8 cellular contexts compared by ENCODE assay signal in the genomic region with DNA sequence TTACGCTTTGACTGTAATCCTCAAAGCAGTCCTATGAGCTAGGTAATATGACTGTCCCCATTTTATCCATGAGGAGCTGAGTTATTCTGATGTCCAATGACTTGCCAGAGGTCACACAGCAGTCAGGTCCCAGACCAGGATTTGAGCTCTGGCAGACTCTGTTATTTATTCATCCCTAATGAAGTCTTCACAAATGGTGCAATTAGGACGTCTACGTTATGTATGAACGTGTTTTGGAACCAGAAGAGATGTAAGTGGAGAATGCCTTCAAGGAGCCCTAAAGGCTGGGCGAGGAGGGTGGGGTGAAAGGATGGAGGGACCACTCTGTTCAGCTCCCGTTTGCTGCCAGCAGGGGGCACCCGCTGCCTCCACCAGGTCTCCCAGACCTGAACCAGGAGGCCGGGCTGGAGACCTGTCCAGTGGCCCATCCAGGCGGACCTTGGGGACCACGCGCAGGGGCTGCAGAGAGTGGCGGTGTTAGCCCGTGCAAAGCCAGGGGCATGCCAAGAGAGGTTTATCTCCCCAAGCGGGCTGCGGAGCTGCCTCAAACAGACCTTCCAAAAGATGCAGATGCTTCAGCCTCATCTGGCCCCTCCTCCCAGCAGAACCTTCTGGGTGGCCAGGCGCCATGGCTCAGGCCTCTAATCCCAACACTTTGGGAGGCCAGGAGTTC. TPM values are rescaled to one million over a fixed set of nuclear protein-coding genes. Genes with fewer than 3 reads are reported as not detected.
A peak's percentile ranks its signal among the peaks of the same experiment; 100 is the strongest.
DNase-seq lines count a peak whose midpoint lies in the region; ATAC-seq, FAIRE-seq and TF ChIP-seq lines count a peak whose summit lies in the region.

No MANE protein-coding gene starts in this region.

- CTCF ChIA-PET in CD4-positive, alpha-beta memory T cell (lab: Charles Lee; ENCODE audit: partially characterized antibody): interaction anchor here (0.6 to 6.9 kb wide), 26 partner anchors 8 to 718 kb away, joined by 3 to 150 read pairs (median 4); partner anchors contain the start of genes ELMO2 and MMP9
- CTCF ChIA-PET in HCT116 (lab: Charles Lee) (interaction anchor here (0.7 to 5.4 kb wide), 18 partner anchors 9 to 451 kb away, joined by 3 to 46 read pairs (median 4); partner anchors contain the start of gene ZNF335), endothelial cell of umbilical vein (lab: Charles Lee) (interaction anchor here (0.6 to 5.3 kb wide), 36 partner anchors 8 to 1016 kb away, joined by 3 to 80 read pairs (median 4); partner anchors contain the start of genes MMP9 and ZNF335)
- CTCF ChIA-PET in naive thymus-derived CD4-positive, alpha-beta T cell (lab: Charles Lee): interaction anchor here (0.7 to 2.9 kb wide), 17 partner anchors 9 to 420 kb away, joined by 3 to 32 read pairs (median 5); partner anchors contain the start of genes ELMO2 and MMP9

- H3K27me3 Mint-ChIP-seq in CD4-positive, alpha-beta memory T cell: no peaks in the 10 kb centered on the region
- H3K27me3 Mint-ChIP-seq in naive thymus-derived CD4-positive, alpha-beta T cell: peaks cover 0 to 28% (median 5%) of the 10 kb centered on the region in 5 donors
- peaks cover 12 to 49% of the 10 kb centered on the region in 2 donors for H3K27me3 Mint-ChIP-seq in stimulated activated naive B cell treated with anti-CD40 and anti-IgM and Interleukin-4, amounts not matched to agents 10 μg/mL and 1 μg/mL and 100 μg/mL, for 72 hours

- intact Hi-C loops in CD4-positive, alpha-beta memory T cell (cut with micrococcal nuclease): loop anchor here (1.0 to 5.0 kb wide), 2 partner anchors 26 to 100 kb away; partner anchors contain the start of gene NCOA5
- intact Hi-C loops in HCT116 (cut with micrococcal nuclease): no loop called here
- intact Hi-C loops in endothelial cell of umbilical vein (cut with micrococcal nuclease): loop anchor here (2.0 kb wide), 1 partner anchor 24 kb away; no protein-coding TSS in a partner anchor
- intact Hi-C loops in naive thymus-derived CD4-positive, alpha-beta T cell (cut with micrococcal nuclease): loop anchor here (1.0 kb wide), 4 partner anchors 15 to 187 kb away; partner anchors contain the start of genes MMP9 (in 1 of the 2) and ZNF335 (in 1 of the 2)

- no peaks in the 10 kb centered on the region for H3K36me3 ChIP-seq in CD4-positive, alpha-beta memory T cell (ENCODE audit: insufficient read depth, low read length)
- H3K36me3 ChIP-seq in HCT116 (ENCODE audit: control insufficient read depth in 1 of 2, insufficient read depth in 2 of 2, low read length in 2 of 2): no peaks in the 10 kb centered on the region
- H3K36me3 ChIP-seq in OCI-LY1 (ENCODE audit: insufficient read depth, low read length): no peaks in the 10 kb centered on the region
- no peaks in the 10 kb centered on the region for H3K36me3 ChIP-seq in endothelial cell of umbilical vein (ENCODE audit: control insufficient read depth in 2 of 2, extremely low read depth in 1 of 2, insufficient read depth in 2 of 2, low read length in 2 of 2)
- no peaks in the 10 kb centered on the region for H3K36me3 ChIP-seq in naive thymus-derived CD4-positive, alpha-beta T cell (ENCODE audit: control insufficient read depth in 2 of 3, insufficient read depth in 3 of 3, low read length in 3 of 3)

- H3K4me3 ChIP-seq in CD4-positive, alpha-beta memory T cell (ENCODE audit: low read length in 2 of 2): no peak overlapping the region
- H3K4me3 ChIP-seq in HCT116 (replicated peaks in 1 of 2; ENCODE audit: low read depth in 1 of 2, low read length in 2 of 2) (no peak overlapping the region), OCI-LY1 (ENCODE audit: low read depth, low read length, poor library complexity, severe bottlenecking) (no peak overlapping the region), endothelial cell of umbilical vein (replicated peaks in 1 of 3; ENCODE audit: insufficient read depth in 1 of 3, low read depth in 1 of 3, low read length in 3 of 3) (no peak overlapping the region)
- H3K4me3 ChIP-seq in naive thymus-derived CD4-positive, alpha-beta T cell (ENCODE audit: low read length): no peak overlapping the region

- no peak overlapping the region for H3K27ac ChIP-seq in CD4-positive, alpha-beta memory T cell (ENCODE audit: low read depth, low read length)
- H3K27ac ChIP-seq in HCT116 (ENCODE audit: low read depth, low read length): no peak overlapping the region
- H3K27ac ChIP-seq in OCI-LY1 (ENCODE audit: low read depth, low read length, poor library complexity, severe bottlenecking): no peak overlapping the region
- no peak overlapping the region for H3K27ac ChIP-seq in endothelial cell of umbilical vein (ENCODE audit: insufficient read depth, low read depth, low read length)
- no peak overlapping the region for H3K27ac ChIP-seq in naive thymus-derived CD4-positive, alpha-beta T cell (ENCODE audit: low read depth, low read length)

- H4K20me1 ChIP-seq in HCT116 (ENCODE audit: insufficient read depth) (no peaks in the 10 kb centered on the region), OCI-LY1 (ENCODE audit: insufficient read depth, low read length) (no peaks in the 10 kb centered on the region), endothelial cell of umbilical vein (replicated peaks; ENCODE audit: control insufficient read depth, extremely low read depth, insufficient read depth, low read length) (no peaks in the 10 kb centered on the region)

- DNase-seq in CD4-positive, alpha-beta memory T cell: peak; percentile 67 to 76 (median 70)
- DNase-seq in HCT116 (ENCODE audit: low read depth, low spot score): peak; percentile 61
- peak; percentile 47 for DNase-seq in activated CD8-positive, alpha-beta memory T cell treated with anti-CD3 and anti-CD28 coated beads, Interleukin-2, amount 50 U/mL, for 24 hours (ENCODE audit: extremely low read depth)
- DNase-seq in endothelial cell of umbilical vein (ENCODE audit: low read depth, low spot score): peak; percentile 64
- DNase-seq in naive thymus-derived CD4-positive, alpha-beta T cell: peak; percentile 53 to 80 (median 72)
- DNase-seq in stimulated activated naive B cell treated with anti-CD40 and anti-IgM and Interleukin-4, amounts not matched to agents 10 μg/mL and 1 μg/mL and 100 μg/mL, for 72 hours: peak; percentile 57

- H3K4me2 ChIP-seq in HCT116 (ENCODE audit: low read length): peak overlapping the region; percentile 29
- H3K4me2 ChIP-seq in OCI-LY1 (ENCODE audit: low read length): no peak overlapping the region
- no peak overlapping the region for H3K4me2 ChIP-seq in endothelial cell of umbilical vein (ENCODE audit: insufficient read depth, low read length)

- ATAC-seq in HCT116 (peak; percentile 99), GM21526 (IDR thresholded peaks at IDR 0.05; ENCODE audit: low FRiP score, unreplicated experiment) (no peak)
- peak; percentile 98 for ATAC-seq in naive thymus-derived CD4-positive, alpha-beta T cell
- peak; percentile 97 to 99 for ATAC-seq in stimulated activated naive B cell treated with anti-CD40 and anti-IgM and Interleukin-4, amounts not matched to agents 10 μg/mL and 1 μg/mL and 100 μg/mL, for 72 hours (replicated peaks)

- H3K79me2 ChIP-seq in HCT116 (ENCODE audit: insufficient read depth, low read length) (no peaks in the 10 kb centered on the region), OCI-LY1 (ENCODE audit: insufficient read depth, low read length) (no peaks in the 10 kb centered on the region), endothelial cell of umbilical vein (ENCODE audit: control insufficient read depth, insufficient read depth, low read length) (no peaks in the 10 kb centered on the region)

- peak; percentile 87 for FAIRE-seq in endothelial cell of umbilical vein (lab: Jason Lieb, UNC)

- no peaks in the 10 kb centered on the region for H3F3A ChIP-seq in OCI-LY1 (ENCODE audit: insufficient read depth, low read length)

- no peaks in the 10 kb centered on the region for H3K27me3 ChIP-seq in CD4-positive, alpha-beta memory T cell (ENCODE audit: insufficient read depth, low read length)
- H3K27me3 ChIP-seq in HCT116 (ENCODE audit: insufficient read depth, low read length) (no peaks in the 10 kb centered on the region), OCI-LY1 (ENCODE audit: insufficient read depth, low read length) (no peaks in the 10 kb centered on the region), endothelial cell of umbilical vein (ENCODE audit: control insufficient read depth in 2 of 2, insufficient read depth in 2 of 2, low read length in 2 of 2) (peaks cover 4 to 8% of the 10 kb centered on the region in 2 experiments)
- no peaks in the 10 kb centered on the region for H3K27me3 ChIP-seq in naive thymus-derived CD4-positive, alpha-beta T cell (ENCODE audit: control insufficient read depth in 2 of 2, insufficient read depth in 2 of 2, low read length in 2 of 2)

- RAD21 ChIA-PET in HCT116 (lab: Charles Lee; ENCODE audit: low non-redundant PET in 1 of 2, low total read pairs in 2 of 2, uncharacterized antibody in 2 of 2, unreplicated experiment in 2 of 2): interaction anchor here in 1 of 2 experiments (0.9 kb wide), 1 partner anchor 27 kb away, joined by 3 read pairs; no protein-coding TSS in a partner anchor

- H3K9me3 Mint-ChIP-seq in CD4-positive, alpha-beta memory T cell: no peaks in the 10 kb centered on the region
- no peaks in the 10 kb centered on the region for H3K9me3 Mint-ChIP-seq in naive thymus-derived CD4-positive, alpha-beta T cell
- no peaks in the 10 kb centered on the region for H3K9me3 Mint-ChIP-seq in stimulated activated naive B cell treated with anti-CD40 and anti-IgM and Interleukin-4, amounts not matched to agents 10 μg/mL and 1 μg/mL and 100 μg/mL, for 72 hours

- H2AFZ ChIP-seq in HCT116 (ENCODE audit: low read depth, low read length, poor library complexity, severe bottlenecking) (peak overlapping the region; percentile 88), OCI-LY1 (ENCODE audit: low read length) (no peak overlapping the region), endothelial cell of umbilical vein (ENCODE audit: low read depth, low read length) (no peak overlapping the region)

- no TSS peak for BruUV-seq in HCT116 (replicated peaks; lab: Mats Ljungman, UMichigan)
- no TSS peak for BruUV-seq in endothelial cell of umbilical vein (replicated peaks; lab: Mats Ljungman, UMichigan)

- no peak overlapping the region for H3K4me3 Mint-ChIP-seq in CD4-positive, alpha-beta memory T cell
- H3K4me3 Mint-ChIP-seq in naive thymus-derived CD4-positive, alpha-beta T cell: no peak overlapping the region
- no peak overlapping the region for H3K4me3 Mint-ChIP-seq in stimulated activated naive B cell treated with anti-CD40 and anti-IgM and Interleukin-4, amounts not matched to agents 10 μg/mL and 1 μg/mL and 100 μg/mL, for 72 hours

- TF ChIP-seq CTCF in HCT116 (IDR thresholded peaks at IDR 0.05 in 2 of 3, conservative IDR thresholded peaks at IDR 0.05 in 1 of 3; ENCODE audit: borderline replicate concordance in 1 of 3, insufficient read depth in 1 of 3, low read depth in 2 of 3, low read length in 2 of 3) (peak; percentile 85 to 96 (median 94)), OCI-LY1 (IDR thresholded peaks at IDR 0.05; ENCODE audit: low read length) (peak; percentile 82), endothelial cell of umbilical vein (IDR thresholded peaks at IDR 0.05; ENCODE audit: extremely low read depth in 1 of 2, insufficient read depth in 1 of 2, low read depth in 1 of 2, low read length in 2 of 2) (peak; percentile 83 to 94)

- no peak overlapping the region for H3K27ac Mint-ChIP-seq in CD4-positive, alpha-beta memory T cell
- no peak overlapping the region for H3K27ac Mint-ChIP-seq in naive thymus-derived CD4-positive, alpha-beta T cell
- H3K27ac Mint-ChIP-seq in stimulated activated naive B cell treated with anti-CD40 and anti-IgM and Interleukin-4, amounts not matched to agents 10 μg/mL and 1 μg/mL and 100 μg/mL, for 72 hours: no peak overlapping the region

- no peaks in the 10 kb centered on the region for H3K4me1 ChIP-seq in CD4-positive, alpha-beta memory T cell (ENCODE audit: insufficient read depth, low read length)
- H3K4me1 ChIP-seq in HCT116 (ENCODE audit: control insufficient read depth in 1 of 2, insufficient read depth in 2 of 2, low read length in 2 of 2) (peaks cover 0 to 6% of the 10 kb centered on the region in 2 experiments; a peak in 1 of 4 replicates), OCI-LY1 (ENCODE audit: insufficient read depth, low read length, severe bottlenecking) (no peaks in the 10 kb centered on the region), endothelial cell of umbilical vein (ENCODE audit: control insufficient read depth, extremely low read depth, insufficient read depth, low read length) (no peaks in the 10 kb centered on the region)
- no peaks in the 10 kb centered on the region for H3K4me1 ChIP-seq in naive thymus-derived CD4-positive, alpha-beta T cell (ENCODE audit: control insufficient read depth in 2 of 2, insufficient read depth in 2 of 2, low read length in 2 of 2)

- H3K36me3 Mint-ChIP-seq in CD4-positive, alpha-beta memory T cell: no peaks in the 10 kb centered on the region
- H3K36me3 Mint-ChIP-seq in naive thymus-derived CD4-positive, alpha-beta T cell: no peaks in the 10 kb centered on the region
- no peaks in the 10 kb centered on the region for H3K36me3 Mint-ChIP-seq in stimulated activated naive B cell treated with anti-CD40 and anti-IgM and Interleukin-4, amounts not matched to agents 10 μg/mL and 1 μg/mL and 100 μg/mL, for 72 hours

- no peak for TF ChIP-seq POLR2A in HCT116 (IDR thresholded peaks at IDR 0.05; ENCODE audit: borderline replicate concordance, extremely low read depth, insufficient read depth, insufficient read length)
- no peak for TF ChIP-seq POLR2A in endothelial cell of umbilical vein (IDR thresholded peaks at IDR 0.05; ENCODE audit: low read depth, low read length)

- POLR2A ChIA-PET in CD4-positive, alpha-beta memory T cell (lab: Charles Lee; ENCODE audit: partially characterized antibody): interaction anchor here (1.0 to 2.2 kb wide), 5 partner anchors 10 to 102 kb away, joined by 3 to 12 read pairs (median 9); partner anchors contain the start of gene ZNF335
- POLR2A ChIA-PET in HCT116 (lab: Charles Lee): interaction anchor here (0.7 to 0.9 kb wide), 2 partner anchors 9 to 13 kb away, joined by 3 read pairs; no protein-coding TSS in a partner anchor
- POLR2A ChIA-PET in endothelial cell of umbilical vein (lab: Charles Lee): interaction anchor here (0.6 kb wide), 1 partner anchor 1070 kb away, joined by 3 read pairs; no protein-coding TSS in a partner anchor
- POLR2A ChIA-PET in naive thymus-derived CD4-positive, alpha-beta T cell (lab: Charles Lee): interaction anchor here (1.0 to 1.7 kb wide), 4 partner anchors 14 to 50 kb away, joined by 3 to 12 read pairs (median 4); partner anchors contain the start of gene ZNF335

- peak; percentile 84 for TF ChIP-seq RAD21 in HCT116 (IDR thresholded peaks at IDR 0.05; ENCODE audit: low read depth)

- H3K9me1 ChIP-seq in endothelial cell of umbilical vein (replicated peaks; ENCODE audit: control insufficient read depth, extremely low read depth, insufficient read depth, low read length): no peaks in the 10 kb centered on the region

- peaks cover 0 to 4% (median 3%) of the 10 kb centered on the region in 4 donors for H3K4me1 Mint-ChIP-seq in CD4-positive, alpha-beta memory T cell
- peaks cover 0 to 13% (median 0%) of the 10 kb centered on the region in 7 donors for H3K4me1 Mint-ChIP-seq in naive thymus-derived CD4-positive, alpha-beta T cell
- H3K4me1 Mint-ChIP-seq in stimulated activated naive B cell treated with anti-CD40 and anti-IgM and Interleukin-4, amounts not matched to agents 10 μg/mL and 1 μg/mL and 100 μg/mL, for 72 hours: peaks cover 3 to 13% of the 10 kb centered on the region in 2 donors

- H3K9me2 ChIP-seq in HCT116 (ENCODE audit: insufficient read depth) (no peaks in the 10 kb centered on the region), OCI-LY1 (ENCODE audit: low read depth, low read length) (no peaks in the 10 kb centered on the region)

- H3K9me3 ChIP-seq in CD4-positive, alpha-beta memory T cell (ENCODE audit: control insufficient read depth in 1 of 2, low read length in 2 of 2): no peaks in the 10 kb centered on the region
- H3K9me3 ChIP-seq in HCT116 (ENCODE audit: control insufficient read depth in 1 of 2, insufficient read depth in 1 of 2, low read depth in 1 of 2, low read length in 2 of 2) (no peaks in the 10 kb centered on the region), OCI-LY1 (ENCODE audit: low read length) (no peaks in the 10 kb centered on the region), endothelial cell of umbilical vein (replicated peaks; ENCODE audit: control insufficient read depth, insufficient read depth, low read length) (no peaks in the 10 kb centered on the region)
- H3K9me3 ChIP-seq in naive thymus-derived CD4-positive, alpha-beta T cell (ENCODE audit: control insufficient read depth in 2 of 3, low read length in 3 of 3): no peaks in the 10 kb centered on the region

- no peak overlapping the region for H3K9ac ChIP-seq in HCT116 (ENCODE audit: low read length)
- no peak overlapping the region for H3K9ac ChIP-seq in OCI-LY1 (ENCODE audit: low read length)
- H3K9ac ChIP-seq in endothelial cell of umbilical vein (replicated peaks; ENCODE audit: extremely low read depth, insufficient read depth, low read length): no peak overlapping the region

- dilution Hi-C loops in endothelial cell of umbilical vein (cut with MboI; ENCODE audit: extremely low pct_ligation_motif_present, low sequenced_read_pairs): no loop called here

RNA-seq across cellular contexts. Expression of gene ZNF335, which starts 15.2 kb away (rescaled TPM):
- 10 to 100 TPM; 62.5 to 63.2 TPM for total RNA-seq in CD4-positive, alpha-beta memory T cell
- polyA plus RNA-seq in CD4-positive, alpha-beta memory T cell: 10 to 100 TPM in 1 of 2 donors, 1 to 10 TPM in 1; 6.4 to 16.5 TPM
- 20.8 TPM for total RNA-seq in HCT116 (2021; ENCODE audit: unreplicated experiment)
- 17.5 and 19.2 TPM in 2 replicates for polyA plus RNA-seq in HCT116 (2012)
- 22.8 and 23.9 TPM in 2 replicates for total RNA-seq in endothelial cell of umbilical vein
- 17.3 and 20.4 TPM in 2 replicates for polyA plus RNA-seq in endothelial cell of umbilical vein
- 8.5 and 11.3 TPM in 2 replicates for polyA plus RNA-seq in endothelial cell of umbilical vein (2011; cell fraction: cytosol; rRNA removed)
- 59.6 and 68.7 TPM in 2 replicates for polyA plus RNA-seq in endothelial cell of umbilical vein (2011; cell fraction: nucleus; rRNA removed)
- polyA plus RNA-seq in endothelial cell of umbilical vein (2012): 9.2 and 10.8 TPM in 2 replicates
- 24.7 and 32.9 TPM in 2 replicates for polyA minus RNA-seq in endothelial cell of umbilical vein
- polyA minus RNA-seq in endothelial cell of umbilical vein (2011; cell fraction: cytosol; rRNA and poly(A)+ RNA removed): 8.7 TPM
- polyA minus RNA-seq in endothelial cell of umbilical vein (2011; cell fraction: nucleus; rRNA and poly(A)+ RNA removed): 45.1 and 55.4 TPM in 2 replicates
- total RNA-seq in naive thymus-derived CD4-positive, alpha-beta T cell: 10 to 100 TPM; 39.9 to 95.2 (median 53.8) TPM
- polyA plus RNA-seq in naive thymus-derived CD4-positive, alpha-beta T cell: 10 to 100 TPM in 1 of 2 donors, 1 to 10 TPM in 1; 7.1 to 14.6 TPM

RNA-seq across cellular contexts. Expression of gene MMP9, which starts 21.5 kb away (rescaled TPM):
- total RNA-seq in CD4-positive, alpha-beta memory T cell: 10 to 100 TPM; 32.9 to 35.3 TPM
- polyA plus RNA-seq in CD4-positive, alpha-beta memory T cell: not detected
- total RNA-seq in HCT116 (2021; ENCODE audit: unreplicated experiment) (0.32 TPM), endothelial cell of umbilical vein (not detected in 2 replicates)
- polyA plus RNA-seq in HCT116 (2012): 0.30 and 0.35 TPM in 2 replicates
- polyA plus RNA-seq in endothelial cell of umbilical vein: not detected in 2 replicates
- polyA plus RNA-seq in endothelial cell of umbilical vein (2011; cell fraction: cytosol; rRNA removed): not detected in 2 replicates
- polyA plus RNA-seq in endothelial cell of umbilical vein (2011; cell fraction: nucleus; rRNA removed): not detected in 2 replicates
- not detected in 2 replicates for polyA plus RNA-seq in endothelial cell of umbilical vein (2012)
- polyA minus RNA-seq in endothelial cell of umbilical vein: not detected in 2 replicates
- not detected for polyA minus RNA-seq in endothelial cell of umbilical vein (2011; cell fraction: cytosol; rRNA and poly(A)+ RNA removed)
- not detected in 2 replicates for polyA minus RNA-seq in endothelial cell of umbilical vein (2011; cell fraction: nucleus; rRNA and poly(A)+ RNA removed)
- total RNA-seq in naive thymus-derived CD4-positive, alpha-beta T cell: 10 to 100 TPM in 2 of 5 experiments, 1 to 10 TPM in 1, under 1 TPM in 2; 0.19 to 13.0 (median 1.9) TPM
- polyA plus RNA-seq in naive thymus-derived CD4-positive, alpha-beta T cell: not detected

RNA-seq across cellular contexts. Expression of gene SLC12A5, which starts 41.8 kb away (rescaled TPM):
- not detected for total RNA-seq in CD4-positive, alpha-beta memory T cell
- polyA plus RNA-seq in CD4-positive, alpha-beta memory T cell: not detected
- 1.9 TPM for total RNA-seq in HCT116 (2021; ENCODE audit: unreplicated experiment)
- polyA plus RNA-seq in HCT116 (2012): 0.51 and 1.6 TPM in 2 replicates
- total RNA-seq in endothelial cell of umbilical vein: 1.6 and 1.8 TPM in 2 replicates
- 1.8 and 2.3 TPM in 2 replicates for polyA plus RNA-seq in endothelial cell of umbilical vein
- polyA plus RNA-seq in endothelial cell of umbilical vein (2011; cell fraction: cytosol; rRNA removed): 1.8 and 1.9 TPM in 2 replicates
- polyA plus RNA-seq in endothelial cell of umbilical vein (2011; cell fraction: nucleus; rRNA removed): 0.51 and 0.92 TPM in 2 replicates
- polyA plus RNA-seq in endothelial cell of umbilical vein (2012): 4.4 and 7.1 TPM in 2 replicates
- 1.3 and 1.5 TPM in 2 replicates for polyA minus RNA-seq in endothelial cell of umbilical vein
- polyA minus RNA-seq in endothelial cell of umbilical vein (2011; cell fraction: cytosol; rRNA and poly(A)+ RNA removed): not detected
- 0.24 and 0.43 TPM in 2 replicates for polyA minus RNA-seq in endothelial cell of umbilical vein (2011; cell fraction: nucleus; rRNA and poly(A)+ RNA removed)
- total RNA-seq in naive thymus-derived CD4-positive, alpha-beta T cell: not detected
- not detected for polyA plus RNA-seq in naive thymus-derived CD4-positive, alpha-beta T cell

RNA-seq across cellular contexts. Expression of gene PCIF1, which starts 52.8 kb away (rescaled TPM):
- 10 to 100 TPM; 63.1 to 69.4 TPM for total RNA-seq in CD4-positive, alpha-beta memory T cell
- 10 to 100 TPM; 70.9 to 83.4 TPM for polyA plus RNA-seq in CD4-positive, alpha-beta memory T cell
- 31.8 TPM for total RNA-seq in HCT116 (2021; ENCODE audit: unreplicated experiment)
- 32.4 and 33.1 TPM in 2 replicates for polyA plus RNA-seq in HCT116 (2012)
- 25.8 and 27.2 TPM in 2 replicates for total RNA-seq in endothelial cell of umbilical vein
- 26.4 and 27.6 TPM in 2 replicates for polyA plus RNA-seq in endothelial cell of umbilical vein
- 19.2 and 22.7 TPM in 2 replicates for polyA plus RNA-seq in endothelial cell of umbilical vein (2011; cell fraction: cytosol; rRNA removed)
- 32.7 and 35.6 TPM in 2 replicates for polyA plus RNA-seq in endothelial cell of umbilical vein (2011; cell fraction: nucleus; rRNA removed)
- 15.6 and 18.6 TPM in 2 replicates for polyA plus RNA-seq in endothelial cell of umbilical vein (2012)
- 17.2 and 28.9 TPM in 2 replicates for polyA minus RNA-seq in endothelial cell of umbilical vein
- 22.8 TPM for polyA minus RNA-seq in endothelial cell of umbilical vein (2011; cell fraction: cytosol; rRNA and poly(A)+ RNA removed)
- 32.5 and 34.5 TPM in 2 replicates for polyA minus RNA-seq in endothelial cell of umbilical vein (2011; cell fraction: nucleus; rRNA and poly(A)+ RNA removed)
- total RNA-seq in naive thymus-derived CD4-positive, alpha-beta T cell: 10 to 100 TPM; 42.3 to 79.6 (median 67.0) TPM
- polyA plus RNA-seq in naive thymus-derived CD4-positive, alpha-beta T cell: 100 to 1,000 TPM in 1 of 2 donors, 10 to 100 TPM in 1; 68.7 to 130 TPM
